Comparison of ENCODE assay signal across 19 cellular contexts in the genomic region with DNA sequence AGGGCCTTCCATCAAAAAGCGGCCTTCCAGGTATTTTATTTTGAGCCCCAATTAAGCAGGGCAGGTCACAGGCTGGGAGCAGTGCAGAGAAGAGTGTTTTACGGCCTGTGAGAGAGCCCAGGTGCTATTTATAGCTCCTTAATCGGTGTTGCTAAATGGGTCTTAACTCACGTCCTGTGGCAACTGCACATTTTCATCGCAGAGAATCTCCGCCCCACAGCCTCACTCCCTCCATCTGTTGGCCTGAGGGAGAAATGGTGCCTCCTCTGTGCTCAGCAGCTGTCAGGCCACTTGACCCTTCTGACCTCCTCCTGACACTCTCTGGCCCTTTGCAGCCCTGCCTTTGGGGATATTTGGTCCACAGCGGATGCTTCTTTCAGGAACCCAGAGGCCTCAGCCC. TPM values are rescaled to one million over a fixed set of nuclear protein-coding genes. Genes with fewer than 3 reads are reported as not detected.
DNase-seq lines count a peak whose midpoint lies in the region; ATAC-seq and TF ChIP-seq lines count a peak whose summit lies in the region.
"Had no signal": no experiment of that assay in that cellular context is flagged by ENCODE, and none has a peak within 500 bp of the region (broad histone marks: within the 10 kb centered on the region; RNA-seq: fewer than 3 reads in every experiment).

No MANE protein-coding gene starts in this region.

- peak overlapping the region; percentile 20 for H3K27ac ChIP-seq in WERI-Rb-1
- H3K27ac ChIP-seq in right cardiac atrium (ENCODE audit: low read length), result peak overlapping the region; percentile 89
- no peak overlapping the region for H3K27ac ChIP-seq in lower lobe of right lung

- no peak overlapping the region for H3K4me3 ChIP-seq in WERI-Rb-1 (ENCODE audit: low read depth, low read length)
- no peak overlapping the region for H3K4me3 ChIP-seq in right cardiac atrium (ENCODE audit: low read length)
- no peak overlapping the region for H3K4me3 ChIP-seq in lower lobe of right lung
- H3K4me3 ChIP-seq: mucosa of descending colon had no signal

- H3K4me1 Mint-ChIP-seq in effector memory CD8-positive, alpha-beta T cell (ENCODE audit: low read depth in 2 of 2), result no peaks in the 10 kb centered on the region

- peak; percentile 58 for TF ChIP-seq CTCF in WERI-Rb-1 (IDR thresholded peaks at IDR 0.05; ENCODE audit: low read depth, low read length)
- TF ChIP-seq CTCF in lower lobe of right lung (IDR thresholded peaks at IDR 0.05), result no peak

- WGBS in right cardiac atrium, result 52% methylated on average over 7 of the region's 7 CpGs

- H3K9me3 Mint-ChIP-seq in effector memory CD8-positive, alpha-beta T cell, result no peaks in the 10 kb centered on the region
- H3K9me3 Mint-ChIP-seq in activated naive CD4-positive, alpha-beta T cell treated with anti-CD3 and anti-CD28 coated beads, Interleukin-2, amount 50 U/mL, for 72 hours, result no peaks in the 10 kb centered on the region
- H3K9me3 Mint-ChIP-seq: CD8-positive, alpha-beta T cell had no signal

- DNase-seq in SKM-1 treated with dmso at 0.1 percent for 144 hours (lab: John Stamatoyannopoulos, UW; ENCODE audit: unreplicated experiment) (peak; percentile 6), SKM-1 (lab: John Stamatoyannopoulos, UW; ENCODE audit: unreplicated experiment) (no peak), WERI-Rb-1 (peak; percentile 76), right cardiac atrium (peak in 1 of 3 donors; percentile 22), lower lobe of right lung (no peak)
- DNase-seq in effector memory CD8-positive, alpha-beta T cell, result no peak
- DNase-seq in activated naive CD4-positive, alpha-beta T cell treated with anti-CD3 and anti-CD28 coated beads, Interleukin-2, amount 50 U/mL, for 72 hours (ENCODE audit: low spot score in 2 of 2), result no peak
- DNase-seq: ACHN, EL, HCEC 1CT, mucosa of descending colon, NCI-H1092 treated with DMSO at 0.1 percent for 48 hours, substantia nigra, T1000 had no signal

- H3K4me1 ChIP-seq in right cardiac atrium (ENCODE audit: control insufficient read depth, insufficient read depth, low read length) (peaks cover 7% of the 10 kb centered on the region), lower lobe of right lung (no peaks in the 10 kb centered on the region)

- H3K27ac Mint-ChIP-seq in effector memory CD8-positive, alpha-beta T cell, result peak overlapping the region in 1 of 2 donors; percentile 67
- H3K27ac Mint-ChIP-seq in activated naive CD4-positive, alpha-beta T cell treated with anti-CD3 and anti-CD28 coated beads, Interleukin-2, amount 50 U/mL, for 72 hours, result no peak overlapping the region
- H3K27ac Mint-ChIP-seq: CD8-positive, alpha-beta T cell had no signal

- H3K9me3 ChIP-seq in WERI-Rb-1 (ENCODE audit: severe bottlenecking) (no peaks in the 10 kb centered on the region), right cardiac atrium (ENCODE audit: control insufficient read depth, low read length) (no peaks in the 10 kb centered on the region), lower lobe of right lung (no peaks in the 10 kb centered on the region)
- H3K9me3 ChIP-seq: mucosa of descending colon had no signal

- ATAC-seq in right cardiac atrium (peak; percentile 78 to 89), lower lobe of right lung (no peak), HG03442 (IDR thresholded peaks at IDR 0.05; ENCODE audit: unreplicated experiment) (no peak)
- ATAC-seq in effector memory CD8-positive, alpha-beta T cell (replicated peaks), result no peak
- no peak for ATAC-seq in activated naive CD4-positive, alpha-beta T cell treated with anti-CD3 and anti-CD28 coated beads, Interleukin-2, amount 50 U/mL, for 72 hours
- ATAC-seq: CD8-positive, alpha-beta T cell; HepG2; mucosa of descending colon had no signal

- peaks cover 15 to 28% of the 10 kb centered on the region in 2 donors for H3K27me3 Mint-ChIP-seq in effector memory CD8-positive, alpha-beta T cell

- H3K27me3 ChIP-seq in WERI-Rb-1 (ENCODE audit: insufficient read depth, low read depth, severe bottlenecking) (no peaks in the 10 kb centered on the region), right cardiac atrium (ENCODE audit: control insufficient read depth, insufficient read depth) (no peaks in the 10 kb centered on the region), lower lobe of right lung (ENCODE audit: low read depth) (no peaks in the 10 kb centered on the region)

- H3K36me3 Mint-ChIP-seq in effector memory CD8-positive, alpha-beta T cell (ENCODE audit: insufficient read depth), result no peaks in the 10 kb centered on the region
- H3K36me3 Mint-ChIP-seq in activated naive CD4-positive, alpha-beta T cell treated with anti-CD3 and anti-CD28 coated beads, Interleukin-2, amount 50 U/mL, for 72 hours, result no peaks in the 10 kb centered on the region
- H3K36me3 Mint-ChIP-seq: CD8-positive, alpha-beta T cell had no signal

- H3K36me3 ChIP-seq in WERI-Rb-1, result peaks cover 18% of the 10 kb centered on the region
- H3K36me3 ChIP-seq in lower lobe of right lung, result no peaks in the 10 kb centered on the region

- H3K4me3 Mint-ChIP-seq in effector memory CD8-positive, alpha-beta T cell, result no peak overlapping the region
- H3K4me3 Mint-ChIP-seq: CD8-positive, alpha-beta T cell had no signal

- intact Hi-C loops in right cardiac atrium (cut with DNase I) (loop anchor here (5.0 to 10.0 kb wide), 6 partner anchors 57 to 112 kb away; a partner anchor contains a TSS), lower lobe of right lung (cut with DNase I) (loop anchor here (10.0 kb wide), 1 partner anchor 95 kb away; no protein-coding TSS in a partner anchor)

RNA-seq across cellular contexts. Expression of a gene that starts 58.6 kb away (rescaled TPM):
- 1 to 10 TPM; 1.1 to 9.7 (median 5.4) TPM for total RNA-seq in right cardiac atrium
- 6.9 TPM for polyA plus RNA-seq in right cardiac atrium
- 0.80 TPM for total RNA-seq in lower lobe of right lung
- not detected for total RNA-seq in activated naive CD4-positive, alpha-beta T cell treated with anti-CD3 and anti-CD28 coated beads, Interleukin-2, amount 50 U/mL, for 72 hours
- total RNA-seq: CD8-positive, alpha-beta T cell; glomerular endothelial cell; HepG2; pulmonary artery endothelial cell had no signal
- polyA plus RNA-seq: HepG2 had no signal

Comparison
In these comparisons a context has a peak if more than half of its experiments do, and no peak if none do; other contexts are left out.
1. DNase-seq: peak in SKM-1 treated with dmso at 0.1 percent for 144 hours (single experiment) and WERI-Rb-1 (single experiment); none in SKM-1 (single experiment), lower lobe of right lung (single experiment), effector memory CD8-positive, alpha-beta T cell (0 of 3) and activated naive CD4-positive, alpha-beta T cell treated with anti-CD3 and anti-CD28 coated beads, Interleukin-2, amount 50 U/mL, for 72 hours (0 of 2).
2. ATAC-seq: peak in right cardiac atrium (2 of 2); none in lower lobe of right lung (0 of 2), effector memory CD8-positive, alpha-beta T cell (single experiment), activated naive CD4-positive, alpha-beta T cell treated with anti-CD3 and anti-CD28 coated beads, Interleukin-2, amount 50 U/mL, for 72 hours (0 of 2) and HG03442 (single experiment).